In genomic region chr2:10494351-10495066, GRCh38 we compare ENCODE assay signal across 14 cellular contexts. TPM values are rescaled to one million over a fixed set of nuclear protein-coding genes. Genes with fewer than 3 reads are reported as not detected.
A peak's percentile ranks its signal among the peaks of the same experiment; 100 is the strongest.
DNase-seq lines count a peak whose midpoint lies in the region; ATAC-seq and TF ChIP-seq lines count a peak whose summit lies in the region.
"Had no signal": no experiment of that assay in that cellular context is flagged by ENCODE, and none has a peak within 500 bp of the region (broad histone marks: within the 10 kb centered on the region; RNA-seq: fewer than 3 reads in every experiment).

No MANE protein-coding gene starts in this region.

- H3K9me3 Mint-ChIP-seq in activated T-cell treated with anti-CD3 and anti-CD28 coated beads, Interleukin-2, amount 50 U/mL, for 4 hours: peaks cover 4% of the 10 kb centered on the region

- peaks cover 21% of the 10 kb centered on the region for H3K4me1 ChIP-seq in RWPE2 (ENCODE audit: insufficient read depth, poor library complexity, severe bottlenecking)
- H3K4me1 ChIP-seq in aorta (ENCODE audit: control insufficient read depth in 1 of 2, insufficient read depth in 2 of 2, low read length in 2 of 2): no peaks in the 10 kb centered on the region
- H3K4me1 ChIP-seq: heart right ventricle had no signal

- H3K27me3 ChIP-seq in RWPE2 (ENCODE audit: insufficient read depth, poor library complexity, severe bottlenecking): no peaks in the 10 kb centered on the region
- no peaks in the 10 kb centered on the region for H3K27me3 ChIP-seq in aorta (ENCODE audit: control insufficient read depth in 1 of 2, insufficient read depth in 2 of 2, low read length in 1 of 2)

- H3K4me1 Mint-ChIP-seq in activated T-cell treated with anti-CD3 and anti-CD28 coated beads, Interleukin-2, amount 50 U/mL, for 4 hours (ENCODE audit: low read depth): peaks cover 23% of the 10 kb centered on the region

- intact Hi-C loops in aorta (cut with DNase I): no loop called here

- peak; percentile 13 to 14 for DNase-seq in activated T-cell treated with anti-CD3 and anti-CD28 coated beads, Interleukin-2, amount 50 U/mL, for 48 hours
- DNase-seq in activated T-cell treated with anti-CD3 and anti-CD28 coated beads, Interleukin-2, amount 50 U/mL, for 4 hours: no peak
- DNase-seq in RWPE2 (ENCODE audit: low spot score) (no peak), left lobe of liver (ENCODE audit: low spot score) (peak; percentile 24), aorta (no peak), cerebellum (ENCODE audit: low spot score) (no peak), activated gamma-delta T cell treated with Interleukin-2 at 50 U/mL for 16 hours (no peak)
- DNase-seq: heart right ventricle, NCI-H1048, retina, trophoblast cell had no signal

- H3K36me3 Mint-ChIP-seq in activated T-cell treated with anti-CD3 and anti-CD28 coated beads, Interleukin-2, amount 50 U/mL, for 4 hours (ENCODE audit: insufficient read depth): no peaks in the 10 kb centered on the region

- no peaks in the 10 kb centered on the region for H3K9me3 ChIP-seq in RWPE2 (ENCODE audit: severe bottlenecking)
- peaks cover 1% of the 10 kb centered on the region for H3K9me3 ChIP-seq in aorta (ENCODE audit: control insufficient read depth, low read length)
- H3K9me3 ChIP-seq: mucosa of descending colon had no signal

- H3K4me3 Mint-ChIP-seq in activated T-cell treated with anti-CD3 and anti-CD28 coated beads, Interleukin-2, amount 50 U/mL, for 4 hours: no peak overlapping the region
- H3K4me3 Mint-ChIP-seq: activated naive CD8-positive, alpha-beta T cell treated with anti-CD3 and anti-CD28 coated beads, Interleukin-2, amount 10 ng/mL, durations not matched to agents 7 days and 5 days had no signal

- no peak overlapping the region for H3K4me3 ChIP-seq in RWPE2 (ENCODE audit: severe bottlenecking)
- H3K4me3 ChIP-seq in aorta (ENCODE audit: low read length in 2 of 2): no peak overlapping the region
- H3K4me3 ChIP-seq: heart right ventricle, mucosa of descending colon had no signal

- 66 to 79% methylated on average over 13 of the region's 13 CpGs for WGBS in aorta, 2 donors

- peak overlapping the region; percentile 50 for H3K27ac ChIP-seq in RWPE2 (ENCODE audit: poor library complexity, severe bottlenecking)
- no peak overlapping the region for H3K27ac ChIP-seq in aorta (ENCODE audit: low read depth in 1 of 2, low read length in 2 of 2)
- H3K27ac ChIP-seq: heart right ventricle had no signal

- H3K36me3 ChIP-seq in RWPE2 (ENCODE audit: low read depth) (no peaks in the 10 kb centered on the region), aorta (ENCODE audit: control insufficient read depth in 1 of 2, insufficient read depth in 2 of 2, low read length in 1 of 2) (no peaks in the 10 kb centered on the region)
- H3K36me3 ChIP-seq: heart right ventricle had no signal

- no peak for TF ChIP-seq CTCF in RWPE2 (IDR thresholded peaks at IDR 0.05; ENCODE audit: poor library complexity, severe bottlenecking)

- ATAC-seq in activated T-cell treated with anti-CD3 and anti-CD28 coated beads, Interleukin-2, amount 50 U/mL, for 4 hours: no peak
- ATAC-seq in RWPE2 (ENCODE audit: low read depth) (no peak), left lobe of liver (no peak), aorta (ENCODE audit: low FRiP score) (peak; percentile 37), GM21576 (IDR thresholded peaks at IDR 0.05; ENCODE audit: unreplicated experiment) (no peak)

- H3K27me3 Mint-ChIP-seq in activated T-cell treated with anti-CD3 and anti-CD28 coated beads, Interleukin-2, amount 50 U/mL, for 4 hours (ENCODE audit: low read depth): peaks cover 9% of the 10 kb centered on the region

RNA-seq across cellular contexts. Expression of gene ODC1, which starts 46.4 kb away (rescaled TPM):
- total RNA-seq in activated T-cell treated with anti-CD3 and anti-CD28 coated beads, Interleukin-2, amount 50 U/mL, for 4 hours: 100 to 1,000 TPM; 581 to 619 (median 602) TPM
- total RNA-seq in left lobe of liver: 16.2 TPM
- 10 to 100 TPM; 21.3 to 46.1 TPM for total RNA-seq in aorta
- polyA plus RNA-seq in aorta: 10 to 100 TPM; 31.6 to 45.7 TPM
- total RNA-seq in cerebellum: 104 TPM

Comparison
In these comparisons a context has a peak if more than half of its experiments do, and no peak if none do; other contexts are left out.
1. DNase-seq: peak in activated T-cell treated with anti-CD3 and anti-CD28 coated beads, Interleukin-2, amount 50 U/mL, for 48 hours (2 of 2) and left lobe of liver (single experiment); none in activated T-cell treated with anti-CD3 and anti-CD28 coated beads, Interleukin-2, amount 50 U/mL, for 4 hours (single experiment), RWPE2 (single experiment), aorta (0 of 2), cerebellum (single experiment) and activated gamma-delta T cell treated with Interleukin-2 at 50 U/mL for 16 hours (single experiment).